ENCODE assay signal across 9 cellular contexts in the genomic region with DNA sequence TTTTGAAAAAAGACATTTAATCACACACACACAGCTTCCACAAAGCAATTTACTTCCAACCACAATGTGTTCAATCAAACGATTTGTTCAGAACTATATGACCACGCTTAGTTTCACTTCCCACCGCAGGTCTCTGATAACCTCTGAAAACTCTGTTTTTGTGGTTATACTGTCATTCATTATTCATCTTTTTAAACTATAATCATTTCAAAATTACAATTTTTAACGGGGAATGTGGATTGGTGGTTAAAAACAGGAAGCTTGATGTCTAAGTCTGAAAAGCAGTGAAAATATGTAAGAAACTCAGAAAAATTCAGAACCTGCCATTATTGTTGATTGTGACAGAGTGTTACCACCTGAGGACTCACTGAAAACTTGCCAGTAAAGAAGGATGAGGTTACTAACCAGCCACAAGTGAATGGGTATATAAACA. TPM values are rescaled to one million over a fixed set of nuclear protein-coding genes. Genes with fewer than 3 reads are reported as not detected.
DNase-seq lines count a peak whose midpoint lies in the region; ATAC-seq, FAIRE-seq and TF ChIP-seq lines count a peak whose summit lies in the region.
"Had no signal": no experiment of that assay in that cellular context is flagged by ENCODE, and none has a peak within 500 bp of the region (broad histone marks: within the 10 kb centered on the region; RNA-seq: fewer than 3 reads in every experiment).

No MANE protein-coding gene starts in this region.

- H4K20me1 ChIP-seq in DND-41 (ENCODE audit: insufficient read depth, low read length), result no peaks in the 10 kb centered on the region
- no peaks in the 10 kb centered on the region for H4K20me1 ChIP-seq in OCI-LY7 (ENCODE audit: insufficient read depth, low read length)
- no peaks in the 10 kb centered on the region for H4K20me1 ChIP-seq in K562 (replicated peaks; ENCODE audit: control insufficient read depth, insufficient read depth, low read length)

- BruUV-seq in OCI-LY7 (replicated peaks; lab: Mats Ljungman, UMichigan) (no TSS peak), K562 (replicated peaks; lab: Mats Ljungman, UMichigan) (no TSS peak)

- H3K4me1 ChIP-seq in DND-41 (ENCODE audit: insufficient read depth, low read length), result no peaks in the 10 kb centered on the region
- peaks cover 91% of the 10 kb centered on the region for H3K4me1 ChIP-seq in OCI-LY7 (ENCODE audit: insufficient read depth, low read length, poor library complexity, severe bottlenecking)
- no peaks in the 10 kb centered on the region for H3K4me1 ChIP-seq in K562 (replicated peaks in 1 of 2; ENCODE audit: control insufficient read depth in 2 of 2, insufficient read depth in 2 of 2, low read length in 2 of 2)

- H2AFZ ChIP-seq in DND-41 (ENCODE audit: low read depth, low read length) (no peak overlapping the region), OCI-LY7 (ENCODE audit: low read length) (peak overlapping the region; percentile 84), K562 (ENCODE audit: low read depth, low read length) (no peak overlapping the region)

- H3K9ac ChIP-seq in DND-41 (ENCODE audit: low read depth, low read length) (no peak overlapping the region), K562 (ENCODE audit: insufficient read depth in 1 of 2, low read depth in 2 of 2, low read length in 2 of 2) (no peak overlapping the region)

- TF ChIP-seq POLR2A in K562 (conservative IDR thresholded peaks at IDR 0.05), result no peak

- H3K27me3 ChIP-seq in DND-41 (ENCODE audit: insufficient read depth, low read length, poor library complexity), result peaks cover 19% of the 10 kb centered on the region
- peaks cover 27 to 29% of the 10 kb centered on the region in 2 experiments for H3K27me3 ChIP-seq in K562 (ENCODE audit: control insufficient read depth in 2 of 2, insufficient read depth in 2 of 2, low read length in 2 of 2)

- intact Hi-C loops in OCI-LY7 (cut with micrococcal nuclease; ENCODE audit: unreplicated experiment), result no loop called here
- intact Hi-C loops in K562 (cut with micrococcal nuclease), result no loop called here

- DNase-seq in DND-41 (peak; percentile 18), OCI-LY7 (ENCODE audit: low spot score) (peak; percentile 79), K562 (ENCODE audit: extremely low read depth in 1 of 4, low spot score in 3 of 4) (no peak), kidney tubule cell (ENCODE audit: low spot score) (no peak), nucleus accumbens (lab: John Stamatoyannopoulos, UW) (no peak), LoVo (ENCODE audit: low spot score) (no peak)

- H3K27ac ChIP-seq in DND-41 (ENCODE audit: low read length) (no peak overlapping the region), OCI-LY7 (ENCODE audit: low read depth, low read length, poor library complexity, severe bottlenecking) (peak overlapping the region; percentile 91), K562 (ENCODE audit: extremely low read depth, low read depth, low read length) (no peak overlapping the region)
- H3K27ac ChIP-seq: neutrophil had no signal

- POLR2A ChIA-PET in OCI-LY7 (lab: Charles Lee) (interaction anchor here (0.7 to 1.9 kb wide), 4 partner anchors 11 to 362 kb away, joined by 3 to 14 read pairs (median 4); no protein-coding TSS in a partner anchor), K562 (lab: Yijun Ruan, JAX) (interaction anchor here (1.5 kb wide), 1 partner anchor 10 kb away, joined by 3 read pairs; no protein-coding TSS in a partner anchor)

- H3K4me2 ChIP-seq in DND-41 (ENCODE audit: insufficient read depth, low read length) (no peak overlapping the region), OCI-LY7 (ENCODE audit: low read length) (peak overlapping the region; percentile 84), K562 (ENCODE audit: insufficient read depth, low read length) (no peak overlapping the region)

- WGBS in K562 (ENCODE audit: insufficient coverage, low coverage, missing lambda C conversion rate), result 1% methylated on average over 4 of the region's 4 CpGs

- no peak for TF ChIP-seq EP300 in K562 (IDR thresholded peaks at IDR 0.05; ENCODE audit: low read length)

- H3K9me2 ChIP-seq in OCI-LY7 (ENCODE audit: insufficient read depth, low read length), result no peaks in the 10 kb centered on the region

- FAIRE-seq in K562 (lab: Jason Lieb, UNC), result no peak

- H3K79me2 ChIP-seq in DND-41 (ENCODE audit: insufficient read depth, low read length), result no peaks in the 10 kb centered on the region
- no peaks in the 10 kb centered on the region; the same call in 1 of the 2 replicates for H3K79me2 ChIP-seq in OCI-LY7 (ENCODE audit: insufficient read depth, low read depth, low read length)
- no peaks in the 10 kb centered on the region for H3K79me2 ChIP-seq in K562 (ENCODE audit: control insufficient read depth, insufficient read depth, low read length)

- H3K9me3 ChIP-seq in DND-41 (ENCODE audit: insufficient read depth, low read length, severe bottlenecking), result no peaks in the 10 kb centered on the region
- peaks cover 8% of the 10 kb centered on the region; the same call in 1 of the 2 replicates for H3K9me3 ChIP-seq in OCI-LY7 (ENCODE audit: low read length)
- H3K9me3 ChIP-seq in K562 (replicated peaks; ENCODE audit: control insufficient read depth, insufficient read depth, low read depth, low read length), result no peaks in the 10 kb centered on the region
- H3K9me3 ChIP-seq: neutrophil had no signal

- in situ Hi-C loops in K562 (cut with MboI), result no loop called here

- CTCF ChIA-PET in OCI-LY7 (lab: Charles Lee; ENCODE audit: unreplicated experiment) (no interaction called here), K562 (lab: Yijun Ruan, JAX; ENCODE audit: low intra/inter-chr PET ratio) (no interaction called here)

- H3K36me3 ChIP-seq in DND-41 (ENCODE audit: insufficient read depth, low read length) (no peaks in the 10 kb centered on the region), OCI-LY7 (ENCODE audit: insufficient read depth, low read length) (no peaks in the 10 kb centered on the region), K562 (ENCODE audit: control insufficient read depth, insufficient read depth, low read length) (no peaks in the 10 kb centered on the region)
- H3K36me3 ChIP-seq: neutrophil had no signal

- TF ChIP-seq CTCF in DND-41 (IDR thresholded peaks at IDR 0.05; ENCODE audit: borderline replicate concordance, extremely low read depth, low read length, poor library complexity, severe bottlenecking) (no peak), OCI-LY7 (conservative IDR thresholded peaks at IDR 0.05; ENCODE audit: low read length) (no peak), K562 (IDR thresholded peaks at IDR 0.05 in 2 of 3, conservative IDR thresholded peaks at IDR 0.05 in 1 of 3; ENCODE audit: insufficient read depth in 2 of 3, low read depth in 1 of 3, low read length in 3 of 3) (no peak)

- TF ChIP-seq RAD21 in K562 (CRISPR knock-in tag; conservative IDR thresholded peaks at IDR 0.05 in 1 of 2, IDR thresholded peaks at IDR 0.05 in 1 of 2), result no peak

- H3K4me3 ChIP-seq in DND-41 (ENCODE audit: low read depth in 1 of 2, low read length in 2 of 2) (no peak overlapping the region), OCI-LY7 (ENCODE audit: low read depth, low read length, poor library complexity, severe bottlenecking) (peak overlapping the region; percentile 57), K562 (no peak overlapping the region)

- no peaks in the 10 kb centered on the region for H3K9me1 ChIP-seq in K562 (ENCODE audit: control insufficient read depth, insufficient read depth, low read length)

- ATAC-seq in DND-41 (ENCODE audit: insufficient read depth, low read depth) (peak; percentile 92), GM21737 (IDR thresholded peaks at IDR 0.05; ENCODE audit: unreplicated experiment) (peak; percentile 72), K562 (no peak), HG02852 (IDR thresholded peaks at IDR 0.05; ENCODE audit: unreplicated experiment) (no peak)

TF ChIP-seq in K562, 482 proteins besides CTCF, POLR2A, EP300 and RAD21 (continues in another document):
- TF ChIP-seq NR3C1 (CRISPR knock-in tag; IDR thresholded peaks at IDR 0.05), result no peak

RNA-seq across cellular contexts. Expression of gene TMEM174, which starts 12.7 kb away (rescaled TPM):
- total RNA-seq in OCI-LY7 (2014; rRNA removed; shearing (Covaris generic)), result not detected in 2 replicates
- total RNA-seq in OCI-LY7 (2022), result 0.25 TPM in 1 of 2 replicates, not detected in the other
- not detected in 2 replicates for total RNA-seq in K562 (2011; cell fraction: chromatin; rRNA removed; ENCODE audit: low replicate concordance)
- total RNA-seq in K562 (2011; cell fraction: nucleolus; rRNA removed), result not detected in 2 replicates
- total RNA-seq in K562 (2011; cell fraction: nucleoplasm; rRNA removed), result not detected in 2 replicates
- total RNA-seq in K562 (2014; rRNA removed), result not detected in 2 replicates
- total RNA-seq in K562 (2014; rRNA removed; fragmentation: Illumina TruSeq; extraction: Trizol), result not detected in 2 replicates
- not detected in 2 replicates for total RNA-seq in K562 (2015; rRNA removed; fragmentation: Illumina TruSeq; extraction: Trizol)
- total RNA-seq in K562 (2021), result not detected in 2 replicates
- polyA plus RNA-seq in K562 (2011; rRNA removed), result not detected in 2 replicates
- polyA plus RNA-seq in K562 (2011; cell fraction: cytosol; rRNA removed), result not detected in 2 replicates
- not detected in 2 replicates for polyA plus RNA-seq in K562 (2011; cell fraction: nucleus; rRNA removed)
- not detected in 2 replicates for polyA plus RNA-seq in K562 (2012)
- polyA plus RNA-seq in K562 (2014; fragmentation: Illumina TruSeq; extraction: Trizol), result not detected in 2 replicates
- polyA plus RNA-seq in K562 (2014; fragmentation: Nextera tagmentation; extraction: Ambion mirVana), result not detected
- not detected in 2 replicates for polyA plus RNA-seq in K562 (2014; rRNA removed)
- polyA minus RNA-seq in K562 (2011; rRNA and poly(A)+ RNA removed), result 0.12 TPM in 1 of 2 replicates, not detected in the other
- not detected in 2 replicates for polyA minus RNA-seq in K562 (2011; cell fraction: cytosol; rRNA and poly(A)+ RNA removed)
- not detected in 2 replicates for polyA minus RNA-seq in K562 (2011; cell fraction: nucleus; rRNA and poly(A)+ RNA removed)

RNA-seq across cellular contexts. Expression of gene TMEM171, which starts 39.9 kb away (rescaled TPM):
- total RNA-seq in OCI-LY7 (2014; rRNA removed; shearing (Covaris generic)), result not detected in 2 replicates
- total RNA-seq in OCI-LY7 (2022) (not detected in 2 replicates), K562 (2014; rRNA removed) (not detected in 2 replicates), K562 (2014; rRNA removed; fragmentation: Illumina TruSeq; extraction: Trizol) (not detected in 2 replicates), K562 (2015; rRNA removed; fragmentation: Illumina TruSeq; extraction: Trizol) (not detected in 2 replicates), K562 (2021) (not detected in 2 replicates)
- not detected in 2 replicates for total RNA-seq in K562 (2011; cell fraction: chromatin; rRNA removed; ENCODE audit: low replicate concordance)
- total RNA-seq in K562 (2011; cell fraction: nucleolus; rRNA removed), result 0.33 TPM in 1 of 2 replicates, not detected in the other
- total RNA-seq in K562 (2011; cell fraction: nucleoplasm; rRNA removed), result not detected in 2 replicates
- polyA plus RNA-seq in K562 (2011; rRNA removed) (0.08 TPM in 1 of 2 replicates, not detected in the other), K562 (2014; fragmentation: Illumina TruSeq; extraction: Trizol) (not detected in 2 replicates), K562 (2014; fragmentation: Nextera tagmentation; extraction: Ambion mirVana) (not detected), K562 (2014; rRNA removed) (not detected in 2 replicates)
- polyA plus RNA-seq in K562 (2011; cell fraction: cytosol; rRNA removed), result 0.04 and 0.06 TPM in 2 replicates
- polyA plus RNA-seq in K562 (2011; cell fraction: nucleus; rRNA removed), result 0.10 TPM in 1 of 2 replicates, not detected in the other
- not detected in 2 replicates for polyA plus RNA-seq in K562 (2012)
- not detected in 2 replicates for polyA minus RNA-seq in K562 (2011; rRNA and poly(A)+ RNA removed)
- not detected in 2 replicates for polyA minus RNA-seq in K562 (2011; cell fraction: cytosol; rRNA and poly(A)+ RNA removed)
- not detected in 2 replicates for polyA minus RNA-seq in K562 (2011; cell fraction: nucleus; rRNA and poly(A)+ RNA removed)

Comparison
In these comparisons a context has a peak if more than half of its experiments do, and no peak if none do; other contexts are left out.
1. ATAC-seq: peak in DND-41 (single experiment) and GM21737 (single experiment); none in K562 (single experiment) and HG02852 (single experiment).
2. DNase-seq: peak in DND-41 (single experiment) and OCI-LY7 (single experiment); none in K562 (0 of 4), kidney tubule cell (single experiment), nucleus accumbens (0 of 56) and LoVo (single experiment).